ENCODE assay signal across 24 cellular contexts in the genomic region with DNA sequence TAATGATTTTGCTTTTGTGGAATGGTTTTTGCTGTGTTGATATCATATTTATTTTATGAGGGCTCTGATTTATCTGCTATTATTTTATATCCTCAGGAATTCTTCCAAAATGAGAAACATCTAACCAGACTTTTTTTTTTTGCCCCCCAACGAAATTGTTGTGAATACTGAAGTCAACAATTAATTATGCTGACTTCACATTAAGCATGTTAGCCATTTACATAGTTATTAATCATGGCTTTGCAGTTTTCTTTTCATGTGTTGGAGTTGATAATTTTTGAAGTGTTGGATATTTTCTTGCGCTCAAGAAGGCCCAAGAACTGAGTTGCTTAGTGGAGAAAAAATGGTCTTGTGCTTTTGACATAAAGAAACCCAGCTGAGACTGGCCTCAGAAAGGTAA.
"Had no signal": no experiment of that assay in that cellular context is flagged by ENCODE, and none has a peak within 500 bp of the region (broad histone marks: within the 10 kb centered on the region; RNA-seq: fewer than 3 reads in every experiment).

No MANE protein-coding gene starts in this region.

- H3K4me1 ChIP-seq: gastrocnemius medialis, heart right ventricle, left lung, lower lobe of right lung had no signal

- H3K27ac ChIP-seq: coronary artery, epithelial cell of prostate, esophagus squamous epithelium, gastrocnemius medialis, heart right ventricle, left lung, lower lobe of right lung had no signal

- DNase-seq: effector CD8-positive, alpha-beta T cell; effector memory CD8-positive, alpha-beta T cell; endodermal cell; esophagus squamous epithelium; foreskin fibroblast; foreskin melanocyte; gastrocnemius medialis; glutamatergic neuron; heart right ventricle; hippocampal formation; left cardiac atrium; left lung; left ventricle myocardium superior; lower lobe of right lung; mesenchymal stem cell; mucosa of descending colon; naive B cell had no signal

- H3K27me3 ChIP-seq: esophagus squamous epithelium, gastrocnemius medialis had no signal

- H3K9me3 ChIP-seq: esophagus squamous epithelium, gastrocnemius medialis, heart right ventricle, left lung, lower lobe of right lung, mucosa of descending colon had no signal

- H3K36me3 ChIP-seq: esophagus squamous epithelium, gastrocnemius medialis, heart right ventricle, left lung, lower lobe of right lung had no signal

- FAIRE-seq: colon, endometrium, islet of Langerhans, keratinocyte had no signal

- H3K4me3 ChIP-seq: coronary artery, esophagus squamous epithelium, gastrocnemius medialis, heart right ventricle, left lung, lower lobe of right lung, mucosa of descending colon had no signal

- ATAC-seq: effector memory CD8-positive, alpha-beta T cell; esophagus mucosa; gastrocnemius medialis; heart right ventricle; left cardiac atrium; left lung; left ventricle myocardium superior; lower lobe of right lung; mucosa of descending colon had no signal
